Comparison of ENCODE assay signal across 8 cellular contexts in the genomic region with DNA sequence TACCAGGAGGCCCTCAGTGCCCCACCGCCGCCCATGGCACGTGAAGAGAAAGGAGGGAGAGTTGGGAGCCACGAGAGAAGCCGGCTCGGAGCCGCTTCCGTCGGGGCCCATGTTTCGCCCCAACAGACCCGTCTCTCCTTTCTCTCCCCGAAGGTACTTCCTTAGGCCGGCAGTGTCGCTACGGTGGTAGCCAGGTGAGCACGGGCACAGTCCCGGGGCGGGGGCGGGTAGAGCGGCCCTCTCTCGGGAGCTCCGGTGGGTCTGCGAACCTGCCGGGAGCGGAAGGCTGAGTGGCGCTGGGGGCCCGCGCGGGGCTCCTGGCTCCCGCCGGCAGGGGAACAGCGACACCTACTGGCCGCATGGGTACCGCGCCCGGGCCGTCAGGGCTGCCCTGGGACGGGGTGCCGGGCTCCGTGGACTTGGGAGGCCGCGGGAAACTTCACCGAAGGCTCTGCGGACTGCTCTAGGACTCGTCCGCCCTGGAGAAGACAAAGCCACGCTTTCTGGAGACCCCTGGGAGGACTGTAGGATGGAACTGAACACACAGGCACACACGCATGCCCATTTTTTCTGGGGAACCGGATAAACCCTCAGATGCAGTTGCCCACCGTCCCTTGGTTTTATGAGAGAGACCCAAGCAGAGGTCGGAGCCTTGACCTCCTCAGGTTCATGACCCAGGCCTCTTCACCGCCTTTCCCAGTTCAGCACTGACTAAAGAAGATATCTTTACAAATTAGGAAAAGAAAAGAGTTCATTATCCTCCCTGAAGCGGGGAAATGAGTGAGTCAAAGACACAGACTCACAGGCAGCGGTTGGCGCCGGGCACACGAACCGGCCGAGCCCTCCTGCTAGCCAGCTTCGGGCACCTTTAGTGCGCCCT.
DNase-seq lines count a peak whose midpoint lies in the region; ATAC-seq and TF ChIP-seq lines count a peak whose summit lies in the region.

No MANE protein-coding gene starts in this region.

- peaks cover 20% of the 10 kb centered on the region for H3K4me1 Mint-ChIP-seq in memory B cell

- H3K9me3 ChIP-seq in A673 (ENCODE audit: low read depth, low read length, poor library complexity, severe bottlenecking), result no peaks in the 10 kb centered on the region

- H3K36me3 Mint-ChIP-seq in memory B cell, result peaks cover 3% of the 10 kb centered on the region

- DNase-seq in A673 (ENCODE audit: low spot score) (peak; percentile 83), NCI-H345 (lab: John Stamatoyannopoulos, UW) (peak; percentile 77), dorsolateral prefrontal cortex (peak; percentile 68 to 92 (median 84)), memory B cell (ENCODE audit: low spot score in 2 of 2) (peak; percentile 72 to 82)
- peak; percentile 62 to 63 for DNase-seq in activated CD4-positive, alpha-beta T cell treated with anti-CD3 and anti-CD28 coated beads, Interleukin-2, amount 50 U/mL, for 4 hours
- DNase-seq in stimulated activated CD8-positive, alpha-beta memory T cell treated with anti-CD3 and anti-CD28 coated beads, Interleukin-12 subunit alpha, Interleukin-12 subunit beta, amount 100 ng/mL, for 4 hours (ENCODE audit: low read depth), result peak; percentile 57

- intact Hi-C loops in A673 (cut with micrococcal nuclease; ENCODE audit: unreplicated experiment), result loop anchor here (2.0 to 5.0 kb wide), 3 partner anchors 728 to 900 kb away; no protein-coding TSS in a partner anchor
- intact Hi-C loops in dorsolateral prefrontal cortex (cut with DNase I), result loop anchor here (2.0 to 10.0 kb wide), 5 partner anchors 488 to 1266 kb away; a partner anchor contains a TSS

- peak; percentile 96 for TF ChIP-seq CTCF in A673 (conservative IDR thresholded peaks at IDR 0.05; ENCODE audit: low read depth, low read length)
- TF ChIP-seq CTCF in dorsolateral prefrontal cortex (IDR thresholded peaks at IDR 0.05 in 54 of 56, conservative IDR thresholded peaks at IDR 0.05 in 2 of 56; ENCODE audit: low read depth in 1 of 56, partially characterized antibody in 56 of 56), result peak in 55 of 56 donors; percentile 77 to 100 (median 96)

- no peak overlapping the region for H3K4me3 Mint-ChIP-seq in memory B cell

- no peak overlapping the region for H3K27ac Mint-ChIP-seq in memory B cell

- no TSS peak for BruUV-seq in A673 (replicated peaks; lab: Mats Ljungman, UMichigan)

- ATAC-seq in GM18517 (IDR thresholded peaks at IDR 0.05; ENCODE audit: unreplicated experiment) (peak; percentile 52), HG03025 (IDR thresholded peaks at IDR 0.05; ENCODE audit: low FRiP score, unreplicated experiment) (peak; percentile 76), memory B cell (ENCODE audit: low read depth) (peak; percentile 77)

- H3K27ac ChIP-seq in A673 (ENCODE audit: low read depth, low read length, poor library complexity, severe bottlenecking), result no peak overlapping the region
- H3K27ac ChIP-seq in dorsolateral prefrontal cortex, result peak overlapping the region; percentile 91 to 100 (median 99)

- H3K9me3 Mint-ChIP-seq in memory B cell, result peaks cover 8% of the 10 kb centered on the region

- H3K36me3 ChIP-seq in A673 (ENCODE audit: insufficient read depth, low read length, poor library complexity, severe bottlenecking), result no peaks in the 10 kb centered on the region

- H3K4me3 ChIP-seq in A673 (ENCODE audit: low read depth, low read length, poor library complexity, severe bottlenecking) (peak overlapping the region; percentile 41), dorsolateral prefrontal cortex (peak overlapping the region; percentile 53 to 93 (median 80))

- H3K27me3 ChIP-seq in A673 (replicated peaks; ENCODE audit: insufficient read depth, low read depth, low read length, poor library complexity) (peaks cover 37% of the 10 kb centered on the region), dorsolateral prefrontal cortex (peaks cover 0 to 27% (median 0%) of the 10 kb centered on the region in 45 donors)

- POLR2A ChIA-PET in A673 (lab: Charles Lee; ENCODE audit: low non-redundant PET), result no interaction called here

- peaks cover 37% of the 10 kb centered on the region for H3K27me3 Mint-ChIP-seq in memory B cell

- CTCF ChIA-PET in A673 (lab: Charles Lee), result interaction anchor here (0.6 to 2.1 kb wide), 5 partner anchors 10 to 915 kb away, joined by 3 to 13 read pairs (median 4); no protein-coding TSS in a partner anchor

- H3K4me1 ChIP-seq in A673 (ENCODE audit: insufficient read depth, low read length, poor library complexity, severe bottlenecking), result peaks cover 23% of the 10 kb centered on the region
